Comparison of ENCODE assay signal across 35 cellular contexts in genomic region chr10:116139886-116140285, GRCh38.
"Had no signal": no experiment of that assay in that cellular context is flagged by ENCODE, and none has a peak within 500 bp of the region (broad histone marks: within the 10 kb centered on the region; RNA-seq: fewer than 3 reads in every experiment).

No MANE protein-coding gene starts in this region.

- H3K4me3 Mint-ChIP-seq: activated B cell treated with CpG ODN at 0.5 μM for 24 hours; activated CD4-positive, alpha-beta memory T cell treated with anti-CD3 and anti-CD28 coated beads for 36 hours; activated CD4-positive, alpha-beta T cell treated with anti-CD3 and anti-CD28 coated beads, Interleukin-2, amount 10 ng/mL, durations not matched to agents 24 days and 14 days; activated CD8-positive, alpha-beta T cell treated with anti-CD3 and anti-CD28 coated beads for 36 hours; activated naive CD4-positive, alpha-beta T cell treated with anti-CD3 and anti-CD28 coated beads for 36 hours; activated naive CD8-positive, alpha-beta T cell treated with anti-CD3 and anti-CD28 coated beads for 36 hours; activated T-cell treated with anti-CD3 and anti-CD28 coated beads, Interleukin-2, amount 50 U/mL, for 4 hours; activated T-cell treated with anti-CD3 and anti-CD28 coated beads, Interleukin-2, amount 50 U/mL, for 72 hours; activated T-helper 1 cell treated with anti-CD3 and anti-CD28 coated beads, Interleukin-12 subunit alpha, Interleukin-12 subunit beta, Interleukin-2, Interleukin-4 antibody, amounts not matched to agents 30 ng/mL and 10 ng/mL and 1 ng/mL, durations not matched to agents 14 hours and 24 hours and 36 hours; activated T-helper 17 cell treated with anti-CD3 and anti-CD28 coated beads, Interleukin-2, amount 50 U/mL, for 72 hours; T-helper 1 cell treated with Interleukin-12 subunit alpha and Interleukin-12 subunit beta and Interleukin-4 antibody, amounts not matched to agents 30 μg/mL and 1 μg/mL, for 36 hours; T-helper 2 cell treated with Interferon-gamma antibody and Interleukin-4, amounts not matched to agents 5 μg/mL and 100 μg/mL, for 36 hours had no signal

- H3K27me3 Mint-ChIP-seq: activated B cell treated with CpG ODN at 0.5 μM for 24 hours; activated CD4-positive, alpha-beta memory T cell treated with anti-CD3 and anti-CD28 coated beads for 36 hours; activated CD4-positive, alpha-beta T cell treated with anti-CD3 and anti-CD28 coated beads, Interleukin-2, amount 10 ng/mL, durations not matched to agents 24 days and 14 days; activated CD8-positive, alpha-beta T cell treated with anti-CD3 and anti-CD28 coated beads for 36 hours had no signal

- H3K27me3 ChIP-seq: adrenal gland, body of pancreas, brain microvascular endothelial cell, breast epithelium had no signal

- H3K27ac Mint-ChIP-seq: activated B cell treated with CpG ODN at 0.5 μM for 24 hours; activated CD4-positive, alpha-beta memory T cell treated with anti-CD3 and anti-CD28 coated beads for 36 hours; activated CD4-positive, alpha-beta T cell treated with anti-CD3 and anti-CD28 coated beads, Interleukin-2, amount 10 ng/mL, durations not matched to agents 24 days and 14 days; activated CD8-positive, alpha-beta T cell treated with anti-CD3 and anti-CD28 coated beads for 36 hours; activated naive CD4-positive, alpha-beta T cell treated with anti-CD3 and anti-CD28 coated beads for 36 hours; activated naive CD4-positive, alpha-beta T cell treated with anti-CD3 and anti-CD28 coated beads, Interleukin-2, amount 50 U/mL, for 72 hours; activated naive CD8-positive, alpha-beta T cell treated with anti-CD3 and anti-CD28 coated beads for 36 hours; activated T-cell treated with anti-CD3 and anti-CD28 coated beads, Interleukin-2, amount 50 U/mL, for 72 hours; activated T-helper 1 cell treated with anti-CD3 and anti-CD28 coated beads, Interleukin-12 subunit alpha, Interleukin-12 subunit beta, Interleukin-2, Interleukin-4 antibody, amounts not matched to agents 30 ng/mL and 10 ng/mL and 1 ng/mL, durations not matched to agents 14 hours and 24 hours and 36 hours; activated T-helper 17 cell treated with anti-CD3 and anti-CD28 coated beads, Interleukin-2, amount 50 U/mL, for 72 hours; T-helper 1 cell treated with Interleukin-12 subunit alpha and Interleukin-12 subunit beta and Interleukin-4 antibody, amounts not matched to agents 30 μg/mL and 1 μg/mL, for 36 hours; T-helper 2 cell treated with Interferon-gamma antibody and Interleukin-4, amounts not matched to agents 5 μg/mL and 100 μg/mL, for 36 hours had no signal

- ATAC-seq: activated CD8-positive, alpha-beta T cell treated with anti-CD3 and anti-CD28 coated beads for 36 hours; activated naive CD4-positive, alpha-beta T cell treated with anti-CD3 and anti-CD28 coated beads, Interleukin-2, amount 50 U/mL, for 72 hours; activated T-cell treated with anti-CD3 and anti-CD28 coated beads, Interleukin-2, amount 50 U/mL, for 4 hours; activated T-cell treated with anti-CD3 and anti-CD28 coated beads, Interleukin-2, amount 50 U/mL, for 72 hours; activated T-helper 17 cell treated with anti-CD3 and anti-CD28 coated beads, Interleukin-2, amount 50 U/mL, for 72 hours; body of pancreas had no signal

- H3K4me1 Mint-ChIP-seq: activated B cell treated with CpG ODN at 0.5 μM for 24 hours; activated CD4-positive, alpha-beta T cell treated with anti-CD3 and anti-CD28 coated beads, Interleukin-2, amount 10 ng/mL, durations not matched to agents 24 days and 14 days; activated naive CD8-positive, alpha-beta T cell treated with anti-CD3 and anti-CD28 coated beads for 36 hours; activated T-helper 17 cell treated with anti-CD3 and anti-CD28 coated beads, Interleukin-2, amount 50 U/mL, for 72 hours had no signal

- H3K4me1 ChIP-seq: adrenal gland, body of pancreas, breast epithelium had no signal

- H3K36me3 ChIP-seq: adrenal gland, brain microvascular endothelial cell, breast epithelium had no signal

- H3K4me3 ChIP-seq: adrenal gland, body of pancreas, breast epithelium had no signal

- H3K9me3 ChIP-seq: adrenal gland, body of pancreas, breast epithelium had no signal

- H3K9me3 Mint-ChIP-seq: activated B cell treated with CpG ODN at 0.5 μM for 24 hours; activated CD4-positive, alpha-beta memory T cell treated with anti-CD3 and anti-CD28 coated beads for 36 hours; activated CD4-positive, alpha-beta T cell treated with anti-CD3 and anti-CD28 coated beads, Interleukin-2, amount 10 ng/mL, durations not matched to agents 24 days and 14 days; activated CD8-positive, alpha-beta T cell treated with anti-CD3 and anti-CD28 coated beads for 36 hours; activated naive CD4-positive, alpha-beta T cell treated with anti-CD3 and anti-CD28 coated beads, Interleukin-2, amount 50 U/mL, for 72 hours; activated naive CD8-positive, alpha-beta T cell treated with anti-CD3 and anti-CD28 coated beads for 36 hours; activated T-cell treated with anti-CD3 and anti-CD28 coated beads, Interleukin-2, amount 50 U/mL, for 4 hours; activated T-cell treated with anti-CD3 and anti-CD28 coated beads, Interleukin-2, amount 50 U/mL, for 72 hours; activated T-helper 1 cell treated with anti-CD3 and anti-CD28 coated beads, Interleukin-12 subunit alpha, Interleukin-12 subunit beta, Interleukin-2, Interleukin-4 antibody, amounts not matched to agents 30 ng/mL and 10 ng/mL and 1 ng/mL, durations not matched to agents 14 hours and 24 hours and 36 hours; activated T-helper 17 cell treated with anti-CD3 and anti-CD28 coated beads, Interleukin-2, amount 50 U/mL, for 72 hours; T-helper 1 cell treated with Interleukin-12 subunit alpha and Interleukin-12 subunit beta and Interleukin-4 antibody, amounts not matched to agents 30 μg/mL and 1 μg/mL, for 36 hours; T-helper 2 cell treated with Interferon-gamma antibody and Interleukin-4, amounts not matched to agents 5 μg/mL and 100 μg/mL, for 36 hours had no signal

- DNase-seq: activated B cell treated with CpG ODN at 0.5 μM for 24 hours; activated CD4-positive, alpha-beta memory T cell treated with anti-CD3 and anti-CD28 coated beads for 36 hours; activated CD4-positive, alpha-beta T cell treated with anti-CD3 and anti-CD28 coated beads for 4 hours; activated CD4-positive, alpha-beta T cell treated with anti-CD3 and anti-CD28 coated beads, Interleukin-2, amount 10 ng/mL, durations not matched to agents 24 days and 14 days; activated CD4-positive, alpha-beta T cell treated with anti-CD3 and anti-CD28 coated beads, Interleukin-2, amount 50 U/mL, for 1 hour; activated CD4-positive, alpha-beta T cell treated with anti-CD3 and anti-CD28 coated beads, Interleukin-2, amount 50 U/mL, for 4 hours; activated CD4-positive, CD25-positive, alpha-beta regulatory T cell treated with anti-CD3 and anti-CD28 coated beads, Interleukin-2, amount 50 U/mL, for 72 hours; activated CD8-positive, alpha-beta memory T cell treated with anti-CD3 and anti-CD28 coated beads, Interleukin-2, amount 50 U/mL, for 4 hours; activated CD8-positive, alpha-beta T cell treated with anti-CD3 and anti-CD28 coated beads for 36 hours; activated effector memory CD4-positive, alpha-beta T cell treated with anti-CD3 and anti-CD28 coated beads, Interleukin-2, amount 50 U/mL, for 16 hours; activated gamma-delta T cell treated with Interleukin-2 at 50 U/mL for 16 hours; activated naive CD4-positive, alpha-beta T cell; activated naive CD4-positive, alpha-beta T cell treated with anti-CD3 and anti-CD28 coated beads for 36 hours; activated naive CD4-positive, alpha-beta T cell treated with anti-CD3 and anti-CD28 coated beads, Interleukin-2, amount 50 U/mL, for 16 hours; activated naive CD8-positive, alpha-beta T cell treated with anti-CD3 and anti-CD28 coated beads for 36 hours; activated T-cell treated with anti-CD3 and anti-CD28 coated beads for 4 hours; activated T-cell treated with anti-CD3 and anti-CD28 coated beads, Interleukin-2, amount 50 U/mL, for 1 hour; activated T-cell treated with anti-CD3 and anti-CD28 coated beads, Interleukin-2, amount 50 U/mL, for 4 hours; activated T-cell treated with anti-CD3 and anti-CD28 coated beads, Interleukin-2, amount 50 U/mL, for 72 hours; adrenal gland; amniotic stem cell; aorta; brain microvascular endothelial cell; central memory CD4-positive, alpha-beta T cell; T-helper 1 cell; T-helper 2 cell; T-helper 9 cell had no signal

- H3K27ac ChIP-seq: adrenal gland, body of pancreas, brain microvascular endothelial cell, breast epithelium, VCaP had no signal

- H3K36me3 Mint-ChIP-seq: activated CD4-positive, alpha-beta memory T cell treated with anti-CD3 and anti-CD28 coated beads for 36 hours; activated naive CD8-positive, alpha-beta T cell treated with anti-CD3 and anti-CD28 coated beads for 36 hours had no signal
